In the genomic region with DNA sequence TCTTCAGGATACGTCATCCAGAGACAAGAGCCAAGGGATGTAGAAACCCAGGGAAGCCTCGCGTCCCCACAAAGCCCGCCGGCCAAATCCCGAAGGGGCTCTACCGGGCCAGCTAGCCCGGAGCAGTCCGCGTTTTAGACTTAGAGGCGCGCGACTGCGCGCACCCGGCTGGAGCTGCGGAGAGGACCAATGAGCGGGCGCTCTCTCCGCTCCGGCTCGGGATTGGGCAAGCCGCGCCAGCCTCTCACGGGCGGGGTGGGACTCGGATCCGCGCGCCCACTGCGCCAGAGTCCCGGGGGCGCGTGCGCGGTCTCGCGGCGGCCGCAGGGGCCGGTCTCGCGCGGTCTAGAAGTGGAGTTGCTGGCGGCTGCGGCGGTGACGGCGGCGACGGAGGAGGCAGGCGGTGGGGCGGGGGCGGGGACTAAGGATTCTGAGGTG, we compare ENCODE assay signal across 8 cellular contexts. TPM values are rescaled to one million over a fixed set of nuclear protein-coding genes. Genes with fewer than 3 reads are reported as not detected.
DNase-seq lines count a peak whose midpoint lies in the region; ATAC-seq, FAIRE-seq and TF ChIP-seq lines count a peak whose summit lies in the region.

No MANE protein-coding gene starts in this region.

- no peaks in the 10 kb centered on the region for H3K27me3 ChIP-seq in WERI-Rb-1 (ENCODE audit: insufficient read depth, low read depth, severe bottlenecking)
- H3K27me3 ChIP-seq in bronchial epithelial cell (ENCODE audit: control insufficient read depth, insufficient read depth, low read length), result no peaks in the 10 kb centered on the region
- no peaks in the 10 kb centered on the region for H3K27me3 ChIP-seq in smooth muscle cell (ENCODE audit: low read depth)

- H3K4me3 ChIP-seq in WERI-Rb-1 (ENCODE audit: low read depth, low read length) (peak overlapping the region; percentile 82), bronchial epithelial cell (ENCODE audit: low read depth, low read length) (peak overlapping the region; percentile 98), smooth muscle cell (peak overlapping the region; percentile 86)

- no peaks in the 10 kb centered on the region for H3F3A ChIP-seq in smooth muscle cell (ENCODE audit: low read depth)

- peaks cover 30% of the 10 kb centered on the region for H4K20me1 ChIP-seq in smooth muscle cell (ENCODE audit: low read depth)

- peak overlapping the region; percentile 96 for H2AFZ ChIP-seq in smooth muscle cell (ENCODE audit: low read depth)

- DNase-seq in ACHN (peak; percentile 95), NCI-H2171 (lab: John Stamatoyannopoulos, UW) (peak; percentile 97), WERI-Rb-1 (peak; percentile 96), bronchial epithelial cell (ENCODE audit: low read depth) (peak; percentile 84), iPS-NIHi7 (ENCODE audit: extremely low spot score) (peak; percentile 95), smooth muscle cell (lab: John Stamatoyannopoulos, UW; ENCODE audit: unreplicated experiment) (peak; percentile 89)

- peaks cover 4% of the 10 kb centered on the region for H3K4me1 ChIP-seq in smooth muscle cell (ENCODE audit: low read depth)

- under 1% methylated on average over 53 of the region's 54 CpGs for WGBS in smooth muscle cell (ENCODE audit: low lambda C conversion rate)

- H3K36me3 ChIP-seq in WERI-Rb-1, result no peaks in the 10 kb centered on the region
- no peaks in the 10 kb centered on the region for H3K36me3 ChIP-seq in bronchial epithelial cell (ENCODE audit: control insufficient read depth, insufficient read depth, low read length)
- no peaks in the 10 kb centered on the region for H3K36me3 ChIP-seq in smooth muscle cell (ENCODE audit: low read depth)

- H3K9ac ChIP-seq in smooth muscle cell (ENCODE audit: low read depth), result peak overlapping the region; percentile 99

- ATAC-seq in GM18868 (IDR thresholded peaks at IDR 0.05; ENCODE audit: unreplicated experiment), result peak; percentile 95
- ATAC-seq in HG03103 (IDR thresholded peaks at IDR 0.05; ENCODE audit: low read depth, unreplicated experiment), result peak; percentile 87

- H3K27ac ChIP-seq in WERI-Rb-1, result peak overlapping the region; percentile 92
- H3K27ac ChIP-seq in smooth muscle cell (ENCODE audit: low read depth), result peak overlapping the region; percentile 99

- H3K79me2 ChIP-seq in smooth muscle cell (ENCODE audit: low read depth), result peaks cover 41% of the 10 kb centered on the region

- in situ Hi-C loops in ACHN (cut with HindIII; ENCODE audit: low pct_ligation_motif_present, low pct_unique_long_range_greater_than_20kb, low sequenced_read_pairs), result no loop called here

- peak overlapping the region; percentile 98 for H3K4me2 ChIP-seq in smooth muscle cell

- no peak for TF ChIP-seq CTCF in WERI-Rb-1 (IDR thresholded peaks at IDR 0.05; ENCODE audit: low read depth, low read length)
- no peak for TF ChIP-seq CTCF in bronchial epithelial cell (IDR thresholded peaks at IDR 0.05; ENCODE audit: insufficient read depth, low read length, severe bottlenecking)
- no peak for TF ChIP-seq CTCF in smooth muscle cell (IDR thresholded peaks at IDR 0.05; ENCODE audit: borderline replicate concordance, insufficient read depth, poor library complexity, severe bottlenecking)

- H3K9me3 ChIP-seq in WERI-Rb-1 (ENCODE audit: severe bottlenecking) (no peaks in the 10 kb centered on the region), smooth muscle cell (replicated peaks; ENCODE audit: low read depth) (no peaks in the 10 kb centered on the region)

- no peak for FAIRE-seq in bronchial epithelial cell (lab: Jason Lieb, UNC)

RNA-seq across cellular contexts. Expression of gene PALS1, which starts 0.2 kb away (rescaled TPM):
- total RNA-seq in bronchial epithelial cell (11.1 and 15.3 TPM in 2 replicates), smooth muscle cell (26.4 and 29.2 TPM in 2 replicates)
- polyA plus RNA-seq in smooth muscle cell, result 4.6 and 7.0 TPM in 2 replicates

RNA-seq across cellular contexts. Expression of gene GARIN2, which starts 51.8 kb away (rescaled TPM):
- total RNA-seq in bronchial epithelial cell, result not detected in 2 replicates
- not detected in 2 replicates for total RNA-seq in smooth muscle cell
- not detected in 2 replicates for polyA plus RNA-seq in smooth muscle cell

Comparison
In these comparisons a context has a peak if more than half of its experiments do, and no peak if none do; other contexts are left out.
1. Peak in every context shown above with its lines: DNase-seq, ATAC-seq, H3K4me3 ChIP-seq and H3K27ac ChIP-seq.